ENCODE assay signal across 2 cellular contexts in the genomic region with DNA sequence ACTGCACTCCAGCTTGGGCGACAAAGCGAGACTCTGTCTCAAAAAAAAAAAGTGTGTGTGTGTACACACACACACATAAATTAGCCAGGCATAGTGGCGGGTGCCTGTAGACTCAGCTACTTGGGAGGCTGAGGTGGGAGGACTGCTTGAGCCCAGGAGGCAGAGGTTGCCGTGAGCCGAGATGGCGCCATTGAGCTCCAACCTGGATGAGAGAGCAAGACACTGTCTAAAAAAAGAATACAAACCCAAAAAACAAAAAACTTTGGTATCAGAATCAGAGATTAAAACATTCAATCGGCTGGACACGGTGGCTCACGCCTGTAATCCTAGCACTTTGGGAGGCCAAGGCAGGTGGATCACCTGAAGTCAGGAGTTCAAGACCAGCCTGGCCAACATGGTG.
TF ChIP-seq lines count a peak whose summit lies in the region.

No MANE protein-coding gene starts in this region.

TF ChIP-seq in K562, 482 proteins besides CTCF, POLR2A, EP300 and RAD21:
- TF ChIP-seq, protein P1, sequence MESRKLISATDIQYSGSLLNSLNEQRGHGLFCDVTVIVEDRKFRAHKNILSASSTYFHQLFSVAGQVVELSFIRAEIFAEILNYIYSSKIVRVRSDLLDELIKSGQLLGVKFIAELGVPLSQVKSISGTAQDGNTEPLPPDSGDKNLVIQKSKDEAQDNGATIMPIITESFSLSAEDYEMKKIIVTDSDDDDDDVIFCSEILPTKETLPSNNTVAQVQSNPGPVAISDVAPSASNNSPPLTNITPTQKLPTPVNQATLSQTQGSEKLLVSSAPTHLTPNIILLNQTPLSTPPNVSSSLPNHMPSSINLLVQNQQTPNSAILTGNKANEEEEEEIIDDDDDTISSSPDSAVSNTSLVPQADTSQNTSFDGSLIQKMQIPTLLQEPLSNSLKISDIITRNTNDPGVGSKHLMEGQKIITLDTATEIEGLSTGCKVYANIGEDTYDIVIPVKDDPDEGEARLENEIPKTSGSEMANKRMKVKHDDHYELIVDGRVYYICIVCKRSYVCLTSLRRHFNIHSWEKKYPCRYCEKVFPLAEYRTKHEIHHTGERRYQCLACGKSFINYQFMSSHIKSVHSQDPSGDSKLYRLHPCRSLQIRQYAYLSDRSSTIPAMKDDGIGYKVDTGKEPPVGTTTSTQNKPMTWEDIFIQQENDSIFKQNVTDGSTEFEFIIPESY (CRISPR knock-in tag; IDR thresholded peaks at IDR 0.05): peak; percentile 62; the same call in 1 of the 2 replicates

TF ChIP-seq in HepG2, 621 proteins besides CTCF, POLR2A, EP300 and RAD21:
- peak; percentile 42; the same call in 1 of the 2 replicates for TF ChIP-seq ZNF770 (CRISPR knock-in tag; IDR thresholded peaks at IDR 0.05)
- TF ChIP-seq, protein P1 (CRISPR knock-in tag; IDR thresholded peaks at IDR 0.05): peak; percentile 50; the same call in 1 of the 2 replicates
